13 cellular contexts compared by ENCODE assay signal in the genomic region with DNA sequence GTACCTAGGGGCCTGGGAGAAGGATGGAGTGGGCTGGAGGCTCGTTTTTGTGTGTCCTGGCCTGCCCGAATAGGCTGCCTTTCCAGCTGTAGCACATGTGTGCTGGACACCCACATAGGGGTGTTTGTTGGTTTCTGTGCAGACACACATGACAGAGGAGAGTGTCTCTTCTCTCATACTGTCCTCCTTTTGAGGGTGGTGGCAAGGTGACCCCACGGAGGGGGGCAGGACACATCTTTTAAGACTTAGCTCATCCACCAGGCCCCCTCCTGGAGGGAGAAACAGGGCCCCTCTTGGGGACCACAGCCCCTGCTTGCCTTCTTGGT.
DNase-seq lines count a peak whose midpoint lies in the region; ATAC-seq and TF ChIP-seq lines count a peak whose summit lies in the region.
"Had no signal": no experiment of that assay in that cellular context is flagged by ENCODE, and none has a peak within 500 bp of the region (broad histone marks: within the 10 kb centered on the region; RNA-seq: fewer than 3 reads in every experiment).

No MANE protein-coding gene starts in this region.

- no peak for TF ChIP-seq POLR2A in heart left ventricle (IDR thresholded peaks at IDR 0.05)
- no peak for TF ChIP-seq POLR2A in gastroesophageal sphincter (IDR thresholded peaks at IDR 0.05)
- TF ChIP-seq POLR2A in upper lobe of left lung (IDR thresholded peaks at IDR 0.05) = no peak

- no peaks in the 10 kb centered on the region for H3K9me3 ChIP-seq in heart left ventricle
- H3K9me3 ChIP-seq in gastroesophageal sphincter = no peaks in the 10 kb centered on the region
- no peaks in the 10 kb centered on the region for H3K9me3 ChIP-seq in upper lobe of left lung
- H3K9me3 ChIP-seq: A549 had no signal

- H3K27ac ChIP-seq in heart left ventricle (peak overlapping the region; percentile 53 to 97 (median 86)), gastroesophageal sphincter (peak overlapping the region; percentile 75 to 89 (median 86)), rectal smooth muscle tissue (ENCODE audit: low read depth, low read length) (peak overlapping the region; percentile 90), upper lobe of left lung (peak overlapping the region; percentile 51 to 76 (median 71))
- H3K27ac ChIP-seq: A549 had no signal

- H3K9ac ChIP-seq in rectal smooth muscle tissue (ENCODE audit: low read length) = no peak overlapping the region

- no peak overlapping the region for H3K4me3 ChIP-seq in heart left ventricle
- H3K4me3 ChIP-seq in gastroesophageal sphincter = no peak overlapping the region
- H3K4me3 ChIP-seq in rectal smooth muscle tissue (ENCODE audit: low read length) = no peak overlapping the region
- no peak overlapping the region for H3K4me3 ChIP-seq in upper lobe of left lung
- H3K4me3 ChIP-seq: A549 had no signal

- 14 to 36% (median 30%) methylated on average over 3 of the region's 3 CpGs for WGBS in heart left ventricle, 4 donors
- 0% methylated on average over 1 of the region's 3 CpGs; no CpG with 5 or more reads in 1 of the 2 donors for WGBS in gastroesophageal sphincter (ENCODE audit: low coverage in 1 of 2), 2 donors
- WGBS in upper lobe of left lung, 2 donors = 78% methylated on average over 3 of the region's 3 CpGs; no CpG with 5 or more reads in 1 of the 2 donors

- intact Hi-C loops in heart left ventricle (cut with DNase I) = loop anchor here in 4 of 10 donors (2.0 to 10.0 kb wide), 2 partner anchors 50 to 52 kb away; no protein-coding TSS in a partner anchor
- intact Hi-C loops in Right ventricle myocardium superior (cut with DNase I) = no loop called here

- H3K4me1 ChIP-seq in heart left ventricle (peaks cover 12 to 79% (median 64%) of the 10 kb centered on the region in 12 donors), gastroesophageal sphincter (peaks cover 10 to 66% (median 37%) of the 10 kb centered on the region in 3 donors), rectal smooth muscle tissue (ENCODE audit: control insufficient read depth, insufficient read depth, low read length) (peaks cover 50% of the 10 kb centered on the region), upper lobe of left lung (peaks cover 35 to 47% (median 40%) of the 10 kb centered on the region in 4 donors)

- no peak for TF ChIP-seq CTCF in heart left ventricle (IDR thresholded peaks at IDR 0.05)
- no peak for TF ChIP-seq CTCF in gastroesophageal sphincter (IDR thresholded peaks at IDR 0.05)
- no peak for TF ChIP-seq CTCF in upper lobe of left lung (IDR thresholded peaks at IDR 0.05)

- TF ChIP-seq EP300 in gastroesophageal sphincter (IDR thresholded peaks at IDR 0.05) = no peak
- TF ChIP-seq EP300 in upper lobe of left lung (IDR thresholded peaks at IDR 0.05) = no peak

- ATAC-seq in heart left ventricle (no peak), Right ventricle myocardium superior (ENCODE audit: poor library complexity) (no peak), gastroesophageal sphincter (no peak), upper lobe of left lung (ENCODE audit: low FRiP score in 2 of 2) (no peak), GM21737 (IDR thresholded peaks at IDR 0.05; ENCODE audit: unreplicated experiment) (no peak)
- ATAC-seq: activated naive CD4-positive, alpha-beta T cell treated with anti-CD3 and anti-CD28 coated beads, Interleukin-2, amount 50 U/mL, for 72 hours; PC-3 had no signal

- H3K27me3 ChIP-seq in heart left ventricle (no peaks in the 10 kb centered on the region), gastroesophageal sphincter (no peaks in the 10 kb centered on the region), rectal smooth muscle tissue (ENCODE audit: control insufficient read depth, insufficient read depth, low read length) (no peaks in the 10 kb centered on the region), upper lobe of left lung (no peaks in the 10 kb centered on the region)

- H3K36me3 ChIP-seq in heart left ventricle (peaks cover 0 to 38% (median 20%) of the 10 kb centered on the region in 9 donors), gastroesophageal sphincter (peaks cover 0 to 44% of the 10 kb centered on the region in 2 donors), rectal smooth muscle tissue (ENCODE audit: control insufficient read depth, insufficient read depth, low read length) (peaks cover 9% of the 10 kb centered on the region), upper lobe of left lung (peaks cover 0 to 28% (median 18%) of the 10 kb centered on the region in 4 donors)

- DNase-seq in heart left ventricle = no peak
- DNase-seq in Right ventricle myocardium superior = no peak
- no peak for DNase-seq in upper lobe of left lung
- DNase-seq in HuH-7.5 (ENCODE audit: low spot score) = no peak
- no peak for DNase-seq in activated CD4-positive, alpha-beta T cell treated with anti-CD3 and anti-CD28 coated beads, Interleukin-2, amount 50 U/mL, for 1 hour
- DNase-seq: activated CD4-positive, alpha-beta T cell treated with anti-CD3 and anti-CD28 coated beads for 1 hour; NCI-H510A treated with DMSO at 0.1 percent for 48 hours; PC-3 had no signal
